In the genomic region with DNA sequence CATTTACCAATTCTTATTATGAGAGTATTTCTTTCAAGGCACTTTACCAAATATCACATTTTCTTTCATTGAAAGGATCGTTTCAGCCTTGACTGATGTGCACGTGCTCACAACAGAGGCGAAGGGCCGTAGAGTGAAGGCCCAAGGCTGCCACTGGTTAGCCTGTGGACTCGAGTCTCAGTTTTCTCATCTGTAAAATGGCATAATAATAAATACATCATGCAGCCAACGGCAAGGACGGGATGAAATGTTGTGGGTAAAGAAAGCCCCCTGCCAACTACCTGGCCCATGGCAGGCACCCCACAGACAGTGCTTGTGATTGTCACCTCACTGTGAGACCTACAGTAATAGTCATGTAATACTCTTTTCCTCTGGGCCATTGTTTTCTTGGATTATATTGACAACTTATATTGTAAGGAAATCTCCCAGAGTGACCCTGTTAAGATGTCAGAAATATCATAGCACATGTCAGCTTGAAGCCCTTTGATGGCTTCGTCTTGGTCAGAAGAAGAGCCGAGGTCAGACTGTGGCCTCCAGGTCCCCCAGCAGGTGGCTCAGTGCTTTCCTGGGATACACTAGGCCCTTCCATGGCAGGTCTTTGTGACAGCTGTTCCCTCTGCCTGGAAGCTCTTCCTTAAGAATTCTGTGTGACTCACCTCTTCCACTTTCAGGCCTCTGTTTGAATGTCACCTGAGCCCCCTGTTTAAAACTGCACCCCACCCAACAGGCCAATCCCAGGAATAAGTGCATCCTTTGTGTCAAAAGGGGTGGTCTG, we compare ENCODE assay signal across 1 cellular context.
TF ChIP-seq lines count a peak whose summit lies in the region.

No MANE protein-coding gene starts in this region.

TF ChIP-seq in SK-N-SH treated with all-trans-retinoic acid at 6 μM for 48 hours, 23 proteins besides CTCF, POLR2A, EP300 and RAD21 (continued from another document):
- TF ChIP-seq ZNF8 (CRISPR knock-in tag; IDR thresholded peaks at IDR 0.05), result no peak
- no peak for TF ChIP-seq GLIS3 (CRISPR knock-in tag; IDR thresholded peaks at IDR 0.05)
- TF ChIP-seq ZNF70 (CRISPR knock-in tag; IDR thresholded peaks at IDR 0.05), result no peak
- no peak for TF ChIP-seq SNAI2 (CRISPR knock-in tag; IDR thresholded peaks at IDR 0.05)
- TF ChIP-seq ISL1 (CRISPR knock-in tag; IDR thresholded peaks at IDR 0.05), result no peak
